In the genomic region with DNA sequence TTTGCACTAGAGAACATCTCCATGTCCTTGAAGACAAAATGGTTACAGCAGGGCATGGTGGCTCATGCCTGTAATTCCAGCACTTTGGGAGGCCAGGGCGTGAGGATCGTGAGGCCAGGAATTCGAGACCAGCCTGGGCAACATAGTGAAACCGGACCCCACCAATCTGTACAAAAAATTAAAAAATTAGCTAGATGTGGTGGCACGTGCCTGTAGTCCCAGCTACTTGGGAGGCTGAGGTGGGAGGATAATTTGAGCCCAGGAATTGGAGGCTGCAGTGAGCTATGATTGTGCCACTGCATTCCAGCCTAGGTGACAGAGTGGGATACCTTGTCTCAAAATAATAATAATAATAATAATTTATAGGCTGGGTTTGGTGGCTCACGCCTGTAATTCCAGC, we compare ENCODE assay signal across 1 cellular context. TPM values are rescaled to one million over a fixed set of nuclear protein-coding genes. Genes with fewer than 3 reads are reported as not detected.
"Had no signal": no experiment of that assay in that cellular context is flagged by ENCODE, and none has a peak within 500 bp of the region (broad histone marks: within the 10 kb centered on the region; RNA-seq: fewer than 3 reads in every experiment).

No MANE protein-coding gene starts in this region.

RNA-seq across cellular contexts. Expression of gene SHD, which starts 48.8 kb away (rescaled TPM):
- polyA plus RNA-seq: fibroblast of lung had no signal
